9 cellular contexts compared by ENCODE assay signal in genomic region chr10:80506189-80506575, GRCh38. TPM values are rescaled to one million over a fixed set of nuclear protein-coding genes. Genes with fewer than 3 reads are reported as not detected.
DNase-seq lines count a peak whose midpoint lies in the region; ATAC-seq and TF ChIP-seq lines count a peak whose summit lies in the region.
"Had no signal": no experiment of that assay in that cellular context is flagged by ENCODE, and none has a peak within 500 bp of the region (broad histone marks: within the 10 kb centered on the region; RNA-seq: fewer than 3 reads in every experiment).

No MANE protein-coding gene starts in this region.

- POLR2A ChIA-PET in CD8-positive, alpha-beta memory T cell (lab: Charles Lee), result interaction anchor here (1.2 kb wide), 1 partner anchor 61 kb away, joined by 5 read pairs; no protein-coding TSS in a partner anchor
- POLR2A ChIA-PET in PC-9 (lab: Charles Lee; ENCODE audit: unreplicated experiment), result interaction anchor here (0.6 to 1.2 kb wide), 5 partner anchors 9 to 428 kb away, joined by 3 to 11 read pairs (median 3); partner anchors contain the start of gene PRXL2A

- TF ChIP-seq CTCF in PC-9 (conservative IDR thresholded peaks at IDR 0.05) (no peak), dorsolateral prefrontal cortex (IDR thresholded peaks at IDR 0.05 in 54 of 56, conservative IDR thresholded peaks at IDR 0.05 in 2 of 56; ENCODE audit: low read depth in 1 of 56, partially characterized antibody in 56 of 56) (no peak)

- no peaks in the 10 kb centered on the region for H3K9me2 ChIP-seq in PC-9 (ENCODE audit: insufficient read depth)

- no peak for ATAC-seq in HG03045 (IDR thresholded peaks at IDR 0.05; ENCODE audit: unreplicated experiment)
- ATAC-seq in HG02938 (IDR thresholded peaks at IDR 0.05; ENCODE audit: unreplicated experiment), result no peak

- no peak overlapping the region for H2AFZ ChIP-seq in PC-9

- H3K4me1 Mint-ChIP-seq in CD8-positive, alpha-beta memory T cell, result peaks cover 62 to 75% (median 68%) of the 10 kb centered on the region in 3 donors

- peaks cover 84% of the 10 kb centered on the region for H3K79me2 ChIP-seq in PC-9 (ENCODE audit: low read depth)

- intact Hi-C loops in PC-9 (cut with micrococcal nuclease; ENCODE audit: unreplicated experiment) (loop anchor here (2.0 kb wide), 1 partner anchor 25 kb away; no protein-coding TSS in a partner anchor), dorsolateral prefrontal cortex (cut with DNase I) (loop anchor here (2.0 to 5.0 kb wide), 2 partner anchors 123 to 124 kb away; no protein-coding TSS in a partner anchor)

- H3K27ac ChIP-seq in CD8-positive, alpha-beta memory T cell (ENCODE audit: low read depth, low read length), result no peak overlapping the region
- H3K27ac ChIP-seq in PC-9 (peak overlapping the region; percentile 99), dorsolateral prefrontal cortex (peak overlapping the region in 47 of 59 donors; percentile 5 to 89 (median 73))

- CTCF ChIA-PET in CD8-positive, alpha-beta memory T cell (lab: Charles Lee), result interaction anchor here (0.6 to 19.9 kb wide), 27 partner anchors 8 to 155 kb away, joined by 3 to 498 read pairs (median 6); partner anchors contain the start of genes PRXL2A and TSPAN14
- CTCF ChIA-PET in PC-9 (lab: Charles Lee), result interaction anchor here (0.5 to 3.4 kb wide), 14 partner anchors 14 to 690 kb away, joined by 3 to 46 read pairs (median 3); partner anchors contain the start of gene TSPAN14

- no TSS peak for BruUV-seq in PC-9 (replicated peaks; lab: Mats Ljungman, UMichigan)

- peak overlapping the region; percentile 80 for H3K4me2 ChIP-seq in PC-9

- no peaks in the 10 kb centered on the region for H3K27me3 ChIP-seq in CD8-positive, alpha-beta memory T cell (ENCODE audit: insufficient read depth, low read length, poor library complexity, severe bottlenecking)
- H3K27me3 ChIP-seq in PC-9 (ENCODE audit: insufficient read depth, low read depth) (no peaks in the 10 kb centered on the region), dorsolateral prefrontal cortex (no peaks in the 10 kb centered on the region)

- H3K4me1 ChIP-seq in CD8-positive, alpha-beta memory T cell (ENCODE audit: insufficient read depth, low read length), result peaks cover 55% of the 10 kb centered on the region
- peaks cover 100% of the 10 kb centered on the region for H3K4me1 ChIP-seq in PC-9 (replicated peaks; ENCODE audit: insufficient read depth)

- H3K9me3 Mint-ChIP-seq in CD8-positive, alpha-beta memory T cell, result no peaks in the 10 kb centered on the region

- H3K27me3 Mint-ChIP-seq in CD8-positive, alpha-beta memory T cell, result no peaks in the 10 kb centered on the region

- H3K4me3 ChIP-seq in CD8-positive, alpha-beta memory T cell (ENCODE audit: low read length), result no peak overlapping the region
- H3K4me3 ChIP-seq in PC-9 (peak overlapping the region; percentile 16; the same call in 1 of the 2 replicates), dorsolateral prefrontal cortex (no peak overlapping the region)
- H3K4me3 ChIP-seq: coronary artery had no signal

- H3K9me3 ChIP-seq in CD8-positive, alpha-beta memory T cell (ENCODE audit: low read length), result no peaks in the 10 kb centered on the region
- H3K9me3 ChIP-seq in PC-9 (ENCODE audit: insufficient read depth, low read depth), result no peaks in the 10 kb centered on the region

- H4K20me1 ChIP-seq in PC-9 (ENCODE audit: insufficient read depth), result no peaks in the 10 kb centered on the region

- no peak for DNase-seq in CD8-positive, alpha-beta memory T cell
- peak; percentile 73 to 100 for DNase-seq in PC-9
- DNase-seq in dorsolateral prefrontal cortex, result no peak
- DNase-seq in non-pigmented ciliary epithelial cell (ENCODE audit: low read depth), result peak; percentile 86
- DNase-seq in HuH-7.5 (ENCODE audit: low spot score), result no peak
- no peak for DNase-seq in SIG-M5 (lab: John Stamatoyannopoulos, UW)

- H3F3A ChIP-seq in PC-9 (ENCODE audit: insufficient read depth, low read depth), result peaks cover 98% of the 10 kb centered on the region

- H3K4me3 Mint-ChIP-seq in CD8-positive, alpha-beta memory T cell, result no peak overlapping the region

- H3K36me3 Mint-ChIP-seq in CD8-positive, alpha-beta memory T cell, result peaks cover 0 to 74% (median 10%) of the 10 kb centered on the region in 3 donors

- peak overlapping the region in 7 of 8 donors; percentile 76 to 98 (median 90) for H3K27ac Mint-ChIP-seq in CD8-positive, alpha-beta memory T cell

- H3K36me3 ChIP-seq in CD8-positive, alpha-beta memory T cell (ENCODE audit: insufficient read depth, low read length), result peaks cover 44% of the 10 kb centered on the region
- H3K36me3 ChIP-seq in PC-9 (ENCODE audit: low read depth), result peaks cover 36% of the 10 kb centered on the region

RNA-seq across cellular contexts. Expression of gene SH2D4B, which starts 31.5 kb away (rescaled TPM):
- under 1 TPM; 0.11 to 0.13 TPM for total RNA-seq in CD8-positive, alpha-beta memory T cell
- polyA plus RNA-seq in CD8-positive, alpha-beta memory T cell, result not detected
- 0.24 TPM in 1 of 2 replicates, not detected in the other for total RNA-seq in PC-9 (2021)
- total RNA-seq in dorsolateral prefrontal cortex, result 1 to 10 TPM in 2 of 120 experiments, under 1 TPM in 103, not detected in 15; 0.07 to 1.3 (median 0.38) TPM

RNA-seq across cellular contexts. Expression of gene TSPAN14, which starts 52.1 kb away (rescaled TPM):
- total RNA-seq in CD8-positive, alpha-beta memory T cell, result 10 to 100 TPM; 46.1 to 46.8 TPM
- 220 TPM for polyA plus RNA-seq in CD8-positive, alpha-beta memory T cell
- total RNA-seq in PC-9 (2021) (114 and 135 TPM in 2 replicates), dorsolateral prefrontal cortex (10 to 100 TPM; 40.9 to 83.1 (median 60.2) TPM)

Comparison
In these comparisons a context has a peak if more than half of its experiments do, and no peak if none do; other contexts are left out.
1. DNase-seq: peak in PC-9 (2 of 2) and non-pigmented ciliary epithelial cell (single experiment); none in CD8-positive, alpha-beta memory T cell (0 of 5), dorsolateral prefrontal cortex (0 of 10), HuH-7.5 (single experiment) and SIG-M5 (single experiment).